1 cellular context compared by ENCODE assay signal in the genomic region with DNA sequence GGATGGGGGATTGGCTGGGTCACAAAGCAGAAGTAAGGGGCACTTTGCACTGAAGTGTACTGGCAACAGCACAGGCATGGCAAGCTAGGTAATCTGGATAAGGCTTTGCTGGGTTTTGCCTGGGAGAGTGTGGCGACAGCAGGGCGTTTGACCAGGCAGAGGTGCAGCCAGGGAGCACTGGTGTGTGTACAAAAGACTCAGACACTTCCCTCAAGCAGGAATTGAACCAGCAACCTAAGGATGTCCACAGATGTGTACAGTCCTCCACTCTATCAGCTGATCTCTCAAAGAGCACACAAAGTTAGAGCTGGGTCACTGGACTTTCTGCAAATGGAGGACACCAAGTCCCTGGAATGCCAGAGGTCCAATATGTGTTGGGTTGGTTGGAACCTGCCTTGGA.
A peak's percentile ranks its signal among the peaks of the same experiment; 100 is the strongest.
TF ChIP-seq lines count a peak whose summit lies in the region.

No MANE protein-coding gene starts in this region.

TF ChIP-seq in K562, 482 proteins besides CTCF, POLR2A, EP300 and RAD21 (continues in another document):
- TF ChIP-seq, protein P1, sequence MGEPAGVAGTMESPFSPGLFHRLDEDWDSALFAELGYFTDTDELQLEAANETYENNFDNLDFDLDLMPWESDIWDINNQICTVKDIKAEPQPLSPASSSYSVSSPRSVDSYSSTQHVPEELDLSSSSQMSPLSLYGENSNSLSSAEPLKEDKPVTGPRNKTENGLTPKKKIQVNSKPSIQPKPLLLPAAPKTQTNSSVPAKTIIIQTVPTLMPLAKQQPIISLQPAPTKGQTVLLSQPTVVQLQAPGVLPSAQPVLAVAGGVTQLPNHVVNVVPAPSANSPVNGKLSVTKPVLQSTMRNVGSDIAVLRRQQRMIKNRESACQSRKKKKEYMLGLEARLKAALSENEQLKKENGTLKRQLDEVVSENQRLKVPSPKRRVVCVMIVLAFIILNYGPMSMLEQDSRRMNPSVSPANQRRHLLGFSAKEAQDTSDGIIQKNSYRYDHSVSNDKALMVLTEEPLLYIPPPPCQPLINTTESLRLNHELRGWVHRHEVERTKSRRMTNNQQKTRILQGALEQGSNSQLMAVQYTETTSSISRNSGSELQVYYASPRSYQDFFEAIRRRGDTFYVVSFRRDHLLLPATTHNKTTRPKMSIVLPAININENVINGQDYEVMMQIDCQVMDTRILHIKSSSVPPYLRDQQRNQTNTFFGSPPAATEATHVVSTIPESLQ (CRISPR knock-in tag; IDR thresholded peaks at IDR 0.05) = no peak
- TF ChIP-seq PHF20 (IDR thresholded peaks at IDR 0.05; ENCODE audit: partially characterized antibody) = no peak
- TF ChIP-seq GABPA (tag; conservative IDR thresholded peaks at IDR 0.05; ENCODE audit: low read depth) = no peak
- TF ChIP-seq KDM1A (IDR thresholded peaks at IDR 0.05) = no peak
- TF ChIP-seq MEIS2 (IDR thresholded peaks at IDR 0.05; ENCODE audit: partially characterized antibody) = no peak
- TF ChIP-seq ZFP30 (CRISPR knock-in tag; IDR thresholded peaks at IDR 0.05; ENCODE audit: borderline replicate concordance) = no peak
- TF ChIP-seq, protein P2, sequence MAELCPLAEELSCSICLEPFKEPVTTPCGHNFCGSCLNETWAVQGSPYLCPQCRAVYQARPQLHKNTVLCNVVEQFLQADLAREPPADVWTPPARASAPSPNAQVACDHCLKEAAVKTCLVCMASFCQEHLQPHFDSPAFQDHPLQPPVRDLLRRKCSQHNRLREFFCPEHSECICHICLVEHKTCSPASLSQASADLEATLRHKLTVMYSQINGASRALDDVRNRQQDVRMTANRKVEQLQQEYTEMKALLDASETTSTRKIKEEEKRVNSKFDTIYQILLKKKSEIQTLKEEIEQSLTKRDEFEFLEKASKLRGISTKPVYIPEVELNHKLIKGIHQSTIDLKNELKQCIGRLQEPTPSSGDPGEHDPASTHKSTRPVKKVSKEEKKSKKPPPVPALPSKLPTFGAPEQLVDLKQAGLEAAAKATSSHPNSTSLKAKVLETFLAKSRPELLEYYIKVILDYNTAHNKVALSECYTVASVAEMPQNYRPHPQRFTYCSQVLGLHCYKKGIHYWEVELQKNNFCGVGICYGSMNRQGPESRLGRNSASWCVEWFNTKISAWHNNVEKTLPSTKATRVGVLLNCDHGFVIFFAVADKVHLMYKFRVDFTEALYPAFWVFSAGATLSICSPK (IDR thresholded peaks at IDR 0.05; ENCODE audit: borderline replicate concordance) = no peak
- TF ChIP-seq, protein P3, sequence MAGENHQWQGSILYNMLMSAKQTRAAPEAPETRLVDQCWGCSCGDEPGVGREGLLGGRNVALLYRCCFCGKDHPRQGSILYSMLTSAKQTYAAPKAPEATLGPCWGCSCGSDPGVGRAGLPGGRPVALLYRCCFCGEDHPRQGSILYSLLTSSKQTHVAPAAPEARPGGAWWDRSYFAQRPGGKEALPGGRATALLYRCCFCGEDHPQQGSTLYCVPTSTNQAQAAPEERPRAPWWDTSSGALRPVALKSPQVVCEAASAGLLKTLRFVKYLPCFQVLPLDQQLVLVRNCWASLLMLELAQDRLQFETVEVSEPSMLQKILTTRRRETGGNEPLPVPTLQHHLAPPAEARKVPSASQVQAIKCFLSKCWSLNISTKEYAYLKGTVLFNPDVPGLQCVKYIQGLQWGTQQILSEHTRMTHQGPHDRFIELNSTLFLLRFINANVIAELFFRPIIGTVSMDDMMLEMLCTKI (IDR thresholded peaks at IDR 0.05; ENCODE audit: partially characterized antibody) = no peak
- no peak for TF ChIP-seq ZNF57 (CRISPR knock-in tag; IDR thresholded peaks at IDR 0.05)
- TF ChIP-seq ETS2 (tag; IDR thresholded peaks at IDR 0.05; ENCODE audit: borderline replicate concordance, poor library complexity, severe bottlenecking) = no peak
- peak; percentile 96 for TF ChIP-seq TBP (optimal IDR thresholded peaks at IDR 0.05; ENCODE audit: low read depth, low read length)
- peak; percentile 86 for TF ChIP-seq POLR2H (tag; IDR thresholded peaks at IDR 0.05; ENCODE audit: low read depth)
- TF ChIP-seq, protein P4, sequence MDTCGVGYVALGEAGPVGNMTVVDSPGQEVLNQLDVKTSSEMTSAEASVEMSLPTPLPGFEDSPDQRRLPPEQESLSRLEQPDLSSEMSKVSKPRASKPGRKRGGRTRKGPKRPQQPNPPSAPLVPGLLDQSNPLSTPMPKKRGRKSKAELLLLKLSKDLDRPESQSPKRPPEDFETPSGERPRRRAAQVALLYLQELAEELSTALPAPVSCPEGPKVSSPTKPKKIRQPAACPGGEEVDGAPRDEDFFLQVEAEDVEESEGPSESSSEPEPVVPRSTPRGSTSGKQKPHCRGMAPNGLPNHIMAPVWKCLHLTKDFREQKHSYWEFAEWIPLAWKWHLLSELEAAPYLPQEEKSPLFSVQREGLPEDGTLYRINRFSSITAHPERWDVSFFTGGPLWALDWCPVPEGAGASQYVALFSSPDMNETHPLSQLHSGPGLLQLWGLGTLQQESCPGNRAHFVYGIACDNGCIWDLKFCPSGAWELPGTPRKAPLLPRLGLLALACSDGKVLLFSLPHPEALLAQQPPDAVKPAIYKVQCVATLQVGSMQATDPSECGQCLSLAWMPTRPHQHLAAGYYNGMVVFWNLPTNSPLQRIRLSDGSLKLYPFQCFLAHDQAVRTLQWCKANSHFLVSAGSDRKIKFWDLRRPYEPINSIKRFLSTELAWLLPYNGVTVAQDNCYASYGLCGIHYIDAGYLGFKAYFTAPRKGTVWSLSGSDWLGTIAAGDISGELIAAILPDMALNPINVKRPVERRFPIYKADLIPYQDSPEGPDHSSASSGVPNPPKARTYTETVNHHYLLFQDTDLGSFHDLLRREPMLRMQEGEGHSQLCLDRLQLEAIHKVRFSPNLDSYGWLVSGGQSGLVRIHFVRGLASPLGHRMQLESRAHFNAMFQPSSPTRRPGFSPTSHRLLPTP (IDR thresholded peaks at IDR 0.05; ENCODE audit: borderline replicate concordance, extremely low read depth, insufficient read length) = peak; percentile 11
- no peak for TF ChIP-seq ZNF197 (CRISPR knock-in tag; IDR thresholded peaks at IDR 0.05; ENCODE audit: low read depth)
- no peak for TF ChIP-seq SIX5 (IDR thresholded peaks at IDR 0.05; ENCODE audit: borderline replicate concordance in 1 of 2, insufficient read depth in 1 of 2, low read depth in 1 of 2, low read length in 2 of 2)
- no peak for TF ChIP-seq TAF1 (IDR thresholded peaks at IDR 0.05; ENCODE audit: control insufficient read depth, extremely low read depth, insufficient read depth, low read length, severe bottlenecking)
- TF ChIP-seq NCOR1 (IDR thresholded peaks at IDR 0.05) = no peak
- no peak for TF ChIP-seq MYNN (IDR thresholded peaks at IDR 0.05)
- TF ChIP-seq MYNN (CRISPR knock-in tag; IDR thresholded peaks at IDR 0.05) = no peak
- TF ChIP-seq HLTF (IDR thresholded peaks at IDR 0.05) = no peak
- TF ChIP-seq HEY1 (CRISPR knock-in tag; IDR thresholded peaks at IDR 0.05; ENCODE audit: borderline replicate concordance) = no peak
- TF ChIP-seq ZZZ3 (IDR thresholded peaks at IDR 0.05) = no peak
- TF ChIP-seq FOXK2 (conservative IDR thresholded peaks at IDR 0.05 in 1 of 2, IDR thresholded peaks at IDR 0.05 in 1 of 2; ENCODE audit: low read depth in 2 of 2) = no peak
- no peak for TF ChIP-seq U2AF2 (optimal IDR thresholded peaks at IDR 0.05; ENCODE audit: low read depth, low read length)
- TF ChIP-seq, protein P5, sequence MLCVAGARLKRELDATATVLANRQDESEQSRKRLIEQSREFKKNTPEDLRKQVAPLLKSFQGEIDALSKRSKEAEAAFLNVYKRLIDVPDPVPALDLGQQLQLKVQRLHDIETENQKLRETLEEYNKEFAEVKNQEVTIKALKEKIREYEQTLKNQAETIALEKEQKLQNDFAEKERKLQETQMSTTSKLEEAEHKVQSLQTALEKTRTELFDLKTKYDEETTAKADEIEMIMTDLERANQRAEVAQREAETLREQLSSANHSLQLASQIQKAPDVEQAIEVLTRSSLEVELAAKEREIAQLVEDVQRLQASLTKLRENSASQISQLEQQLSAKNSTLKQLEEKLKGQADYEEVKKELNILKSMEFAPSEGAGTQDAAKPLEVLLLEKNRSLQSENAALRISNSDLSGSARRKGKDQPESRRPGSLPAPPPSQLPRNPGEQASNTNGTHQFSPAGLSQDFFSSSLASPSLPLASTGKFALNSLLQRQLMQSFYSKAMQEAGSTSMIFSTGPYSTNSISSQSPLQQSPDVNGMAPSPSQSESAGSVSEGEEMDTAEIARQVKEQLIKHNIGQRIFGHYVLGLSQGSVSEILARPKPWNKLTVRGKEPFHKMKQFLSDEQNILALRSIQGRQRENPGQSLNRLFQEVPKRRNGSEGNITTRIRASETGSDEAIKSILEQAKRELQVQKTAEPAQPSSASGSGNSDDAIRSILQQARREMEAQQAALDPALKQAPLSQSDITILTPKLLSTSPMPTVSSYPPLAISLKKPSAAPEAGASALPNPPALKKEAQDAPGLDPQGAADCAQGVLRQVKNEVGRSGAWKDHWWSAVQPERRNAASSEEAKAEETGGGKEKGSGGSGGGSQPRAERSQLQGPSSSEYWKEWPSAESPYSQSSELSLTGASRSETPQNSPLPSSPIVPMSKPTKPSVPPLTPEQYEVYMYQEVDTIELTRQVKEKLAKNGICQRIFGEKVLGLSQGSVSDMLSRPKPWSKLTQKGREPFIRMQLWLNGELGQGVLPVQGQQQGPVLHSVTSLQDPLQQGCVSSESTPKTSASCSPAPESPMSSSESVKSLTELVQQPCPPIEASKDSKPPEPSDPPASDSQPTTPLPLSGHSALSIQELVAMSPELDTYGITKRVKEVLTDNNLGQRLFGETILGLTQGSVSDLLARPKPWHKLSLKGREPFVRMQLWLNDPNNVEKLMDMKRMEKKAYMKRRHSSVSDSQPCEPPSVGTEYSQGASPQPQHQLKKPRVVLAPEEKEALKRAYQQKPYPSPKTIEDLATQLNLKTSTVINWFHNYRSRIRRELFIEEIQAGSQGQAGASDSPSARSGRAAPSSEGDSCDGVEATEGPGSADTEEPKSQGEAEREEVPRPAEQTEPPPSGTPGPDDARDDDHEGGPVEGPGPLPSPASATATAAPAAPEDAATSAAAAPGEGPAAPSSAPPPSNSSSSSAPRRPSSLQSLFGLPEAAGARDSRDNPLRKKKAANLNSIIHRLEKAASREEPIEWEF (CRISPR knock-in tag; IDR thresholded peaks at IDR 0.05) = no peak
- peak; percentile 74 for TF ChIP-seq POLR3A (IDR thresholded peaks at IDR 0.05; ENCODE audit: borderline replicate concordance, extremely low read depth, insufficient read depth, insufficient read length)
- TF ChIP-seq, protein P6, sequence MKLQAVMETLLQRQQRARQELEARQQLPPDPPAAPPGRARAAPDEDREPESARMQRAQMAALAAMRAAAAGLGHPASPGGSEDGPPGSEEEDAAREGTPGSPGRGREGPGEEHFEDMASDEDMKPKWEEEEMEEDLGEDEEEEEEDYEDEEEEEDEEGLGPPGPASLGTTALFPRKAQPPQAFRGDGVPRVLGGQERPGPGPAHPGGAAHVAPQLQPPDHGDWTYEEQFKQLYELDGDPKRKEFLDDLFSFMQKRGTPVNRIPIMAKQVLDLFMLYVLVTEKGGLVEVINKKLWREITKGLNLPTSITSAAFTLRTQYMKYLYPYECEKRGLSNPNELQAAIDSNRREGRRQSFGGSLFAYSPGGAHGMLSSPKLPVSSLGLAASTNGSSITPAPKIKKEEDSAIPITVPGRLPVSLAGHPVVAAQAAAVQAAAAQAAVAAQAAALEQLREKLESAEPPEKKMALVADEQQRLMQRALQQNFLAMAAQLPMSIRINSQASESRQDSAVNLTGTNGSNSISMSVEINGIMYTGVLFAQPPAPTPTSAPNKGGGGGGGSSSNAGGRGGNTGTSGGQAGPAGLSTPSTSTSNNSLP (IDR thresholded peaks at IDR 0.05; ENCODE audit: borderline replicate concordance, low read depth, low read length) = no peak
- no peak for TF ChIP-seq MCM7 (IDR thresholded peaks at IDR 0.05)
- TF ChIP-seq ARNT (IDR thresholded peaks at IDR 0.05) = no peak
- no peak for TF ChIP-seq CSDE1 (IDR thresholded peaks at IDR 0.05)
- TF ChIP-seq, protein P7, sequence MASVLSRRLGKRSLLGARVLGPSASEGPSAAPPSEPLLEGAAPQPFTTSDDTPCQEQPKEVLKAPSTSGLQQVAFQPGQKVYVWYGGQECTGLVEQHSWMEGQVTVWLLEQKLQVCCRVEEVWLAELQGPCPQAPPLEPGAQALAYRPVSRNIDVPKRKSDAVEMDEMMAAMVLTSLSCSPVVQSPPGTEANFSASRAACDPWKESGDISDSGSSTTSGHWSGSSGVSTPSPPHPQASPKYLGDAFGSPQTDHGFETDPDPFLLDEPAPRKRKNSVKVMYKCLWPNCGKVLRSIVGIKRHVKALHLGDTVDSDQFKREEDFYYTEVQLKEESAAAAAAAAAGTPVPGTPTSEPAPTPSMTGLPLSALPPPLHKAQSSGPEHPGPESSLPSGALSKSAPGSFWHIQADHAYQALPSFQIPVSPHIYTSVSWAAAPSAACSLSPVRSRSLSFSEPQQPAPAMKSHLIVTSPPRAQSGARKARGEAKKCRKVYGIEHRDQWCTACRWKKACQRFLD (CRISPR knock-in tag; IDR thresholded peaks at IDR 0.05) = no peak
- TF ChIP-seq, protein P8, sequence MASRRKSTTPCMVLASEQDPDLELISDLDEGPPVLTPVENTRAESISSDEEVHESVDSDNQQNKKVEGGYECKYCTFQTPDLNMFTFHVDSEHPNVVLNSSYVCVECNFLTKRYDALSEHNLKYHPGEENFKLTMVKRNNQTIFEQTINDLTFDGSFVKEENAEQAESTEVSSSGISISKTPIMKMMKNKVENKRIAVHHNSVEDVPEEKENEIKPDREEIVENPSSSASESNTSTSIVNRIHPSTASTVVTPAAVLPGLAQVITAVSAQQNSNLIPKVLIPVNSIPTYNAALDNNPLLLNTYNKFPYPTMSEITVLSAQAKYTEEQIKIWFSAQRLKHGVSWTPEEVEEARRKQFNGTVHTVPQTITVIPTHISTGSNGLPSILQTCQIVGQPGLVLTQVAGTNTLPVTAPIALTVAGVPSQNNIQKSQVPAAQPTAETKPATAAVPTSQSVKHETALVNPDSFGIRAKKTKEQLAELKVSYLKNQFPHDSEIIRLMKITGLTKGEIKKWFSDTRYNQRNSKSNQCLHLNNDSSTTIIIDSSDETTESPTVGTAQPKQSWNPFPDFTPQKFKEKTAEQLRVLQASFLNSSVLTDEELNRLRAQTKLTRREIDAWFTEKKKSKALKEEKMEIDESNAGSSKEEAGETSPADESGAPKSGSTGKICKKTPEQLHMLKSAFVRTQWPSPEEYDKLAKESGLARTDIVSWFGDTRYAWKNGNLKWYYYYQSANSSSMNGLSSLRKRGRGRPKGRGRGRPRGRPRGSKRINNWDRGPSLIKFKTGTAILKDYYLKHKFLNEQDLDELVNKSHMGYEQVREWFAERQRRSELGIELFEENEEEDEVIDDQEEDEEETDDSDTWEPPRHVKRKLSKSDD (conservative IDR thresholded peaks at IDR 0.05; ENCODE audit: low read length) = no peak
